ENCODE assay signal across 7 cellular contexts in genomic region chr6:140921366-140922226, GRCh38.
DNase-seq lines count a peak whose midpoint lies in the region; ATAC-seq, FAIRE-seq and TF ChIP-seq lines count a peak whose summit lies in the region.

No MANE protein-coding gene starts in this region.

- no peaks in the 10 kb centered on the region for H3K9me2 ChIP-seq in GM23248 (ENCODE audit: insufficient read depth)

- H3K9me3 ChIP-seq in GM23248 (ENCODE audit: low read depth): no peaks in the 10 kb centered on the region

- H3K36me3 Mint-ChIP-seq in WTC11: no peaks in the 10 kb centered on the region

- POLR2A ChIA-PET in WTC11 (lab: Charles Lee): no interaction called here

- TF ChIP-seq CTCF in NB4 (IDR thresholded peaks at IDR 0.05; ENCODE audit: low read depth, low read length): peak; percentile 71
- 0 out of 2 replicates have a peak, but pooled peaks have one; percentile 26 for TF ChIP-seq CTCF in WTC11 (IDR thresholded peaks at IDR 0.05)

- H3K4me3 ChIP-seq in GM23248: no peak overlapping the region
- no peak overlapping the region for H3K4me3 ChIP-seq in NB4 (ENCODE audit: low read depth, low read length)

- H3K27ac Mint-ChIP-seq in WTC11: no peak overlapping the region

- no peaks in the 10 kb centered on the region for H3K27me3 ChIP-seq in GM23248 (replicated peaks; ENCODE audit: insufficient read depth)

- DNase-seq in GM23248 (peak; percentile 85), NB4 (ENCODE audit: low read depth) (peak; percentile 75), WTC11 (ENCODE audit: low spot score) (no peak), left ventricle myocardium superior (no peak), smooth muscle cell of the brain vasculature (ENCODE audit: low read depth, low spot score) (peak; percentile 39), 8988T (no peak)

- H3K4me2 ChIP-seq in GM23248 (ENCODE audit: unreplicated experiment): peak overlapping the region; percentile 6

- no peaks in the 10 kb centered on the region for H4K20me1 ChIP-seq in GM23248 (ENCODE audit: insufficient read depth)

- no peak overlapping the region for H3K27ac ChIP-seq in GM23248

- in situ Hi-C loops in GM23248 (cut with MboI): no loop called here

- peak; percentile 91 for ATAC-seq in WTC11
- peak; percentile 68 for ATAC-seq in left ventricle myocardium superior

- no peaks in the 10 kb centered on the region for H3K36me3 ChIP-seq in GM23248 (ENCODE audit: low read depth)

- H3K9ac ChIP-seq in GM23248: no peak overlapping the region

- H3K79me2 ChIP-seq in GM23248 (ENCODE audit: insufficient read depth): no peaks in the 10 kb centered on the region

- 50 to 51% methylated on average over 4 of the region's 4 CpGs for WGBS in GM23248 (ENCODE audit: low coverage in 1 of 2, low lambda C conversion rate in 2 of 2, missing lambda C conversion rate in 2 of 2), 2 experiments

- peak; percentile 96 for FAIRE-seq in G401.6 (lab: Jason Lieb, UNC)

- TF ChIP-seq POLR2A in NB4 (IDR thresholded peaks at IDR 0.05; ENCODE audit: extremely low read depth, insufficient read length): no peak

- H3K4me1 ChIP-seq in GM23248 (ENCODE audit: insufficient read depth): peaks cover 16% of the 10 kb centered on the region; the same call in 1 of the 2 replicates

- H3K4me3 Mint-ChIP-seq in WTC11: no peak overlapping the region

- peaks cover 4% of the 10 kb centered on the region; the same call in 1 of the 2 replicates for H3K4me1 Mint-ChIP-seq in WTC11

- intact Hi-C loops in left ventricle myocardium superior (cut with micrococcal nuclease): no loop called here

- H2AFZ ChIP-seq in GM23248: 0 out of 2 replicates have a peak overlapping the region, but pooled peaks have one; percentile 25

- peaks cover 11% of the 10 kb centered on the region for H3K9me3 Mint-ChIP-seq in WTC11

- CTCF ChIA-PET in WTC11 (lab: Charles Lee): interaction anchor here (0.6 to 1.0 kb wide), 4 partner anchors 24 to 1347 kb away, joined by 3 read pairs; no protein-coding TSS in a partner anchor

- no peaks in the 10 kb centered on the region for H3F3A ChIP-seq in GM23248 (ENCODE audit: insufficient read depth)

- no peaks in the 10 kb centered on the region for H3K27me3 Mint-ChIP-seq in WTC11 (ENCODE audit: low read depth)

TF ChIP-seq in WTC11, 78 proteins besides CTCF, POLR2A, EP300 and RAD21:
- TF ChIP-seq CREB1 (CRISPR knock-in tag; IDR thresholded peaks at IDR 0.05) (no peak), ZNF416 (CRISPR knock-in tag; IDR thresholded peaks at IDR 0.05) (no peak), TEAD4 (CRISPR knock-in tag; IDR thresholded peaks at IDR 0.05) (no peak), ZNF532 (CRISPR knock-in tag; IDR thresholded peaks at IDR 0.05; ENCODE audit: borderline replicate concordance) (no peak), OVOL2 (CRISPR knock-in tag; IDR thresholded peaks at IDR 0.05; ENCODE audit: borderline replicate concordance) (no peak), FOXK1 (CRISPR knock-in tag; IDR thresholded peaks at IDR 0.05) (no peak), IRF2 (CRISPR knock-in tag; IDR thresholded peaks at IDR 0.05; ENCODE audit: borderline replicate concordance, low read depth) (no peak), STAT6 (CRISPR knock-in tag; conservative IDR thresholded peaks at IDR 0.05; ENCODE audit: low read depth) (no peak), ETV6 (CRISPR knock-in tag; IDR thresholded peaks at IDR 0.05) (no peak), ZBTB43 (CRISPR knock-in tag; IDR thresholded peaks at IDR 0.05) (no peak), ERG (CRISPR knock-in tag; IDR thresholded peaks at IDR 0.05) (no peak)

Comparison
In these comparisons a context has a peak if more than half of its experiments do, and no peak if none do; other contexts are left out.
1. DNase-seq: peak in GM23248 (single experiment), NB4 (single experiment) and smooth muscle cell of the brain vasculature (single experiment); none in WTC11 (single experiment), left ventricle myocardium superior (single experiment) and 8988T (single experiment).